In the genomic region with DNA sequence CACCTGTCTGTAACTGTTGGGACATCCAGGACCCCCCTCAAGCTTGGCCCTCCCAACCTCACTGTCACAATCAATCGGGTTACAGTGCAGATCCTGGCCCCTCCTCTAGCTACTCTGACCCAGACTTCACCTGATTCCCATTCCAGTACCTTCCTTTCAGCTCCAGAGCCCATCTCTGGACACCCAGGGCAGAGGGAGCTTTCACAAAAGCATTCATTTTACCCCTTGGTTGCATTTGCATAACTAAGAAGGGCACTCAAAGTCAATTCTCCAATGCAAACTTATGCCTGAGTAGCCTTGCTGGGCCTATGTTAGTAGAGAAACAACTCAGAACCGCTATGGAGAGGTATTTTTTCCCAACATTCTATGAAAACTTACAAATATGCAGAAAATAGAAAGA, we compare ENCODE assay signal across 1 cellular context.
TF ChIP-seq lines count a peak whose summit lies in the region.

No MANE protein-coding gene starts in this region.

TF ChIP-seq in WTC11, 78 proteins besides CTCF, POLR2A, EP300 and RAD21 (continued from another document):
- TF ChIP-seq, protein P1, sequence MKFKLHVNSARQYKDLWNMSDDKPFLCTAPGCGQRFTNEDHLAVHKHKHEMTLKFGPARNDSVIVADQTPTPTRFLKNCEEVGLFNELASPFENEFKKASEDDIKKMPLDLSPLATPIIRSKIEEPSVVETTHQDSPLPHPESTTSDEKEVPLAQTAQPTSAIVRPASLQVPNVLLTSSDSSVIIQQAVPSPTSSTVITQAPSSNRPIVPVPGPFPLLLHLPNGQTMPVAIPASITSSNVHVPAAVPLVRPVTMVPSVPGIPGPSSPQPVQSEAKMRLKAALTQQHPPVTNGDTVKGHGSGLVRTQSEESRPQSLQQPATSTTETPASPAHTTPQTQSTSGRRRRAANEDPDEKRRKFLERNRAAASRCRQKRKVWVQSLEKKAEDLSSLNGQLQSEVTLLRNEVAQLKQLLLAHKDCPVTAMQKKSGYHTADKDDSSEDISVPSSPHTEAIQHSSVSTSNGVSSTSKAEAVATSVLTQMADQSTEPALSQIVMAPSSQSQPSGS (CRISPR knock-in tag; IDR thresholded peaks at IDR 0.05; ENCODE audit: borderline replicate concordance, low read depth): no peak
- TF ChIP-seq ZMAT4 (CRISPR knock-in tag; IDR thresholded peaks at IDR 0.05) (no peak), AR (CRISPR knock-in tag; IDR thresholded peaks at IDR 0.05) (no peak), CBFB (CRISPR knock-in tag; IDR thresholded peaks at IDR 0.05; ENCODE audit: low read depth) (no peak), NFYB (CRISPR knock-in tag; conservative IDR thresholded peaks at IDR 0.05; ENCODE audit: low read depth) (no peak)
- TF ChIP-seq, protein P2, sequence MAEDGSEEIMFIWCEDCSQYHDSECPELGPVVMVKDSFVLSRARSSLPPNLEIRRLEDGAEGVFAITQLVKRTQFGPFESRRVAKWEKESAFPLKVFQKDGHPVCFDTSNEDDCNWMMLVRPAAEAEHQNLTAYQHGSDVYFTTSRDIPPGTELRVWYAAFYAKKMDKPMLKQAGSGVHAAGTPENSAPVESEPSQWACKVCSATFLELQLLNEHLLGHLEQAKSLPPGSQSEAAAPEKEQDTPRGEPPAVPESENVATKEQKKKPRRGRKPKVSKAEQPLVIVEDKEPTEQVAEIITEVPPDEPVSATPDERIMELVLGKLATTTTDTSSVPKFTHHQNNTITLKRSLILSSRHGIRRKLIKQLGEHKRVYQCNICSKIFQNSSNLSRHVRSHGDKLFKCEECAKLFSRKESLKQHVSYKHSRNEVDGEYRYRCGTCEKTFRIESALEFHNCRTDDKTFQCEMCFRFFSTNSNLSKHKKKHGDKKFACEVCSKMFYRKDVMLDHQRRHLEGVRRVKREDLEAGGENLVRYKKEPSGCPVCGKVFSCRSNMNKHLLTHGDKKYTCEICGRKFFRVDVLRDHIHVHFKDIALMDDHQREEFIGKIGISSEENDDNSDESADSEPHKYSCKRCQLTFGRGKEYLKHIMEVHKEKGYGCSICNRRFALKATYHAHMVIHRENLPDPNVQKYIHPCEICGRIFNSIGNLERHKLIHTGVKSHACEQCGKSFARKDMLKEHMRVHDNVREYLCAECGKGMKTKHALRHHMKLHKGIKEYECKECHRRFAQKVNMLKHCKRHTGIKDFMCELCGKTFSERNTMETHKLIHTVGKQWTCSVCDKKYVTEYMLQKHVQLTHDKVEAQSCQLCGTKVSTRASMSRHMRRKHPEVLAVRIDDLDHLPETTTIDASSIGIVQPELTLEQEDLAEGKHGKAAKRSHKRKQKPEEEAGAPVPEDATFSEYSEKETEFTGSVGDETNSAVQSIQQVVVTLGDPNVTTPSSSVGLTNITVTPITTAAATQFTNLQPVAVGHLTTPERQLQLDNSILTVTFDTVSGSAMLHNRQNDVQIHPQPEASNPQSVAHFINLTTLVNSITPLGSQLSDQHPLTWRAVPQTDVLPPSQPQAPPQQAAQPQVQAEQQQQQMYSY (CRISPR knock-in tag; IDR thresholded peaks at IDR 0.05): no peak
- TF ChIP-seq, protein P3, sequence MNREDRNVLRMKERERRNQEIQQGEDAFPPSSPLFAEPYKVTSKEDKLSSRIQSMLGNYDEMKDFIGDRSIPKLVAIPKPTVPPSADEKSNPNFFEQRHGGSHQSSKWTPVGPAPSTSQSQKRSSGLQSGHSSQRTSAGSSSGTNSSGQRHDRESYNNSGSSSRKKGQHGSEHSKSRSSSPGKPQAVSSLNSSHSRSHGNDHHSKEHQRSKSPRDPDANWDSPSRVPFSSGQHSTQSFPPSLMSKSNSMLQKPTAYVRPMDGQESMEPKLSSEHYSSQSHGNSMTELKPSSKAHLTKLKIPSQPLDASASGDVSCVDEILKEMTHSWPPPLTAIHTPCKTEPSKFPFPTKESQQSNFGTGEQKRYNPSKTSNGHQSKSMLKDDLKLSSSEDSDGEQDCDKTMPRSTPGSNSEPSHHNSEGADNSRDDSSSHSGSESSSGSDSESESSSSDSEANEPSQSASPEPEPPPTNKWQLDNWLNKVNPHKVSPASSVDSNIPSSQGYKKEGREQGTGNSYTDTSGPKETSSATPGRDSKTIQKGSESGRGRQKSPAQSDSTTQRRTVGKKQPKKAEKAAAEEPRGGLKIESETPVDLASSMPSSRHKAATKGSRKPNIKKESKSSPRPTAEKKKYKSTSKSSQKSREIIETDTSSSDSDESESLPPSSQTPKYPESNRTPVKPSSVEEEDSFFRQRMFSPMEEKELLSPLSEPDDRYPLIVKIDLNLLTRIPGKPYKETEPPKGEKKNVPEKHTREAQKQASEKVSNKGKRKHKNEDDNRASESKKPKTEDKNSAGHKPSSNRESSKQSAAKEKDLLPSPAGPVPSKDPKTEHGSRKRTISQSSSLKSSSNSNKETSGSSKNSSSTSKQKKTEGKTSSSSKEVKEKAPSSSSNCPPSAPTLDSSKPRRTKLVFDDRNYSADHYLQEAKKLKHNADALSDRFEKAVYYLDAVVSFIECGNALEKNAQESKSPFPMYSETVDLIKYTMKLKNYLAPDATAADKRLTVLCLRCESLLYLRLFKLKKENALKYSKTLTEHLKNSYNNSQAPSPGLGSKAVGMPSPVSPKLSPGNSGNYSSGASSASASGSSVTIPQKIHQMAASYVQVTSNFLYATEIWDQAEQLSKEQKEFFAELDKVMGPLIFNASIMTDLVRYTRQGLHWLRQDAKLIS (CRISPR knock-in tag; IDR thresholded peaks at IDR 0.05; ENCODE audit: borderline replicate concordance): no peak
